9 cellular contexts compared by ENCODE assay signal in the genomic region with DNA sequence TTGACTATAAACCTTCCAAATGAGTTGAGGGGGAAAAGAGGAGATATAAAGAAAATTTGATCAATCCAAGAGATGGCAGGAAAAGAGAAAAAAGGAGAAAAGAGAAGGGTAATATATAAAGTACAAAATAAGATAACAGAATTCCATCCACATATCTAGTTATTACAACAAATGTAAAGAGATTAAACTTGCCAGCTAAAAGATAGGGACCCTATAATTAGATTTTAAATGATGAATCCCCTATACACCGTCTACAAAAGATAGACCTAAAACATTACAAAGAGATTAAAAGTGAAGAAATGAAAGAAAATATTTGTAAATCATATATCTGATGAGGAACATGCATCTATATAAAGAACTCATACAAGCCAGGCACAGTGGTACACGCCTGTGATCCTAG.
"Had no signal": no experiment of that assay in that cellular context is flagged by ENCODE, and none has a peak within 500 bp of the region (broad histone marks: within the 10 kb centered on the region; RNA-seq: fewer than 3 reads in every experiment).

No MANE protein-coding gene starts in this region.

- H2AFZ ChIP-seq: GM23338 had no signal

- ATAC-seq: GM23338 had no signal

- H3K4me1 Mint-ChIP-seq: GM23338 had no signal

- H3K27ac ChIP-seq: KMS-11 had no signal

- H3K27ac Mint-ChIP-seq: GM23338, H9 had no signal

- DNase-seq: H9, HCEC 1CT, IMR-90, KBM-7 had no signal

- H3K4me3 ChIP-seq: GM23338 had no signal

- FAIRE-seq: H1, H54, HTR-8/SVneo had no signal

- H3K4me3 Mint-ChIP-seq: GM23338, H9 had no signal
